In genomic region chr10:371515-371914, GRCh38 we compare ENCODE assay signal across 20 cellular contexts.
"Had no signal": no experiment of that assay in that cellular context is flagged by ENCODE, and none has a peak within 500 bp of the region (broad histone marks: within the 10 kb centered on the region; RNA-seq: fewer than 3 reads in every experiment).

No MANE protein-coding gene starts in this region.

- H3K27me3 ChIP-seq: vagina had no signal

- H3K36me3 Mint-ChIP-seq: activated CD4-positive, alpha-beta memory T cell treated with anti-CD3 and anti-CD28 coated beads for 36 hours; activated naive CD4-positive, alpha-beta T cell treated with anti-CD3 and anti-CD28 coated beads, Interleukin-2, amount 10 ng/mL, durations not matched to agents 7 days and 5 days had no signal

- ATAC-seq: activated CD4-positive, alpha-beta T cell treated with anti-CD3 and anti-CD28 coated beads for 36 hours; activated CD8-positive, alpha-beta memory T cell treated with anti-CD3 and anti-CD28 coated beads, Interleukin-2, amount 10 ng/mL, durations not matched to agents 7 days and 5 days; activated naive CD8-positive, alpha-beta T cell treated with anti-CD3 and anti-CD28 coated beads, Interleukin-2, amount 50 U/mL, for 24 hours; left colon; lower lobe of right lung; SK-N-SH treated with all-trans-retinoic acid at 6 μM for 48 hours; T-cell; WTC11 had no signal

- H3K27ac Mint-ChIP-seq: activated CD4-positive, alpha-beta memory T cell treated with anti-CD3 and anti-CD28 coated beads for 36 hours; activated CD4-positive, alpha-beta T cell treated with anti-CD3 and anti-CD28 coated beads for 36 hours; activated CD8-positive, alpha-beta memory T cell treated with anti-CD3 and anti-CD28 coated beads, Interleukin-2, amount 10 ng/mL, durations not matched to agents 7 days and 5 days; activated naive CD4-positive, alpha-beta T cell treated with anti-CD3 and anti-CD28 coated beads, Interleukin-2, amount 10 ng/mL, durations not matched to agents 7 days and 5 days; activated naive CD8-positive, alpha-beta T cell treated with anti-CD3 and anti-CD28 coated beads, Interleukin-2, amount 50 U/mL, for 24 hours; activated T-helper 2 cell treated with anti-CD3 and anti-CD28 coated beads, Interferon-gamma antibody, Interleukin-2, Interleukin-4, amounts not matched to agents 10 μg/mL and 5 μg/mL and 100 μg/mL, durations not matched to agents 14 hours and 24 hours and 36 hours; dendritic cell treated with granulocyte-macrophage colony-stimulating factor and Interleukin-4, amounts not matched to agents 40 ng/mL and 50 ng/mL, for 4 days; natural killer cell treated with Interleukin-12 subunit alpha and Interleukin-12 subunit beta and Interleukin-15 and Interleukin-18, amount 100 ng/mL, for 72 hours; T-cell; WTC11 had no signal

- H3K27ac ChIP-seq: lower lobe of right lung, vagina had no signal

- H3K27me3 Mint-ChIP-seq: activated CD4-positive, alpha-beta memory T cell treated with anti-CD3 and anti-CD28 coated beads for 36 hours; activated CD4-positive, alpha-beta T cell treated with anti-CD3 and anti-CD28 coated beads for 36 hours; activated CD8-positive, alpha-beta memory T cell treated with anti-CD3 and anti-CD28 coated beads, Interleukin-2, amount 10 ng/mL, durations not matched to agents 7 days and 5 days; activated naive CD4-positive, alpha-beta T cell treated with anti-CD3 and anti-CD28 coated beads, Interleukin-2, amount 10 ng/mL, durations not matched to agents 7 days and 5 days; activated naive CD8-positive, alpha-beta T cell treated with anti-CD3 and anti-CD28 coated beads, Interleukin-2, amount 50 U/mL, for 24 hours; progenitor cell of endocrine pancreas; T-cell had no signal

- H3K9me3 Mint-ChIP-seq: activated CD4-positive, alpha-beta memory T cell treated with anti-CD3 and anti-CD28 coated beads for 36 hours; activated naive CD4-positive, alpha-beta T cell treated with anti-CD3 and anti-CD28 coated beads, Interleukin-2, amount 10 ng/mL, durations not matched to agents 7 days and 5 days; activated naive CD8-positive, alpha-beta T cell treated with anti-CD3 and anti-CD28 coated beads, Interleukin-2, amount 50 U/mL, for 24 hours; activated T-helper 2 cell treated with anti-CD3 and anti-CD28 coated beads, Interferon-gamma antibody, Interleukin-2, Interleukin-4, amounts not matched to agents 10 μg/mL and 5 μg/mL and 100 μg/mL, durations not matched to agents 14 hours and 24 hours and 36 hours; dendritic cell treated with granulocyte-macrophage colony-stimulating factor and Interleukin-4, amounts not matched to agents 40 ng/mL and 50 ng/mL, for 4 days; natural killer cell treated with Interleukin-12 subunit alpha and Interleukin-12 subunit beta and Interleukin-15 and Interleukin-18, amount 100 ng/mL, for 72 hours; T-cell had no signal

- H3K4me1 Mint-ChIP-seq: activated CD4-positive, alpha-beta T cell treated with anti-CD3 and anti-CD28 coated beads for 36 hours; activated CD8-positive, alpha-beta memory T cell treated with anti-CD3 and anti-CD28 coated beads, Interleukin-2, amount 10 ng/mL, durations not matched to agents 7 days and 5 days; activated naive CD4-positive, alpha-beta T cell treated with anti-CD3 and anti-CD28 coated beads, Interleukin-2, amount 10 ng/mL, durations not matched to agents 7 days and 5 days; activated naive CD8-positive, alpha-beta T cell treated with anti-CD3 and anti-CD28 coated beads, Interleukin-2, amount 50 U/mL, for 24 hours had no signal

- DNase-seq: activated CD4-positive, alpha-beta memory T cell treated with anti-CD3 and anti-CD28 coated beads for 36 hours; activated CD4-positive, alpha-beta T cell treated with anti-CD3 and anti-CD28 coated beads for 36 hours; activated CD8-positive, alpha-beta memory T cell treated with anti-CD3 and anti-CD28 coated beads, Interleukin-2, amount 10 ng/mL, durations not matched to agents 7 days and 5 days; activated naive CD4-positive, alpha-beta T cell treated with anti-CD3 and anti-CD28 coated beads, Interleukin-2, amount 10 ng/mL, durations not matched to agents 7 days and 5 days; activated naive CD8-positive, alpha-beta T cell treated with anti-CD3 and anti-CD28 coated beads, Interleukin-2, amount 50 U/mL, for 24 hours; anterior cingulate cortex; effector memory CD4-positive, alpha-beta T cell; foreskin fibroblast; lower lobe of right lung; stimulated activated CD4-positive, alpha-beta T cell treated with anti-CD3 and anti-CD28 coated beads, Interleukin-15, amount 100 ng/mL, for 24 hours; stimulated activated CD4-positive, alpha-beta T cell treated with anti-CD3 and anti-CD28 coated beads, Interleukin-4, amount 100 ng/mL, for 1 hour; T-cell had no signal

- H3K4me3 ChIP-seq: lower lobe of right lung, vagina had no signal

- H3K9me3 ChIP-seq: lower lobe of right lung, vagina had no signal

- H3K4me3 Mint-ChIP-seq: activated CD4-positive, alpha-beta memory T cell treated with anti-CD3 and anti-CD28 coated beads for 36 hours; activated CD4-positive, alpha-beta T cell treated with anti-CD3 and anti-CD28 coated beads for 36 hours; activated CD8-positive, alpha-beta memory T cell treated with anti-CD3 and anti-CD28 coated beads, Interleukin-2, amount 10 ng/mL, durations not matched to agents 7 days and 5 days; activated naive CD4-positive, alpha-beta T cell treated with anti-CD3 and anti-CD28 coated beads, Interleukin-2, amount 10 ng/mL, durations not matched to agents 7 days and 5 days; activated naive CD8-positive, alpha-beta T cell treated with anti-CD3 and anti-CD28 coated beads, Interleukin-2, amount 50 U/mL, for 24 hours; dendritic cell treated with granulocyte-macrophage colony-stimulating factor and Interleukin-4, amounts not matched to agents 40 ng/mL and 50 ng/mL, for 4 days; natural killer cell treated with Interleukin-12 subunit alpha and Interleukin-12 subunit beta and Interleukin-15 and Interleukin-18, amount 100 ng/mL, for 72 hours; T-cell; WTC11 had no signal

- H3K4me1 ChIP-seq: lower lobe of right lung had no signal
